In genomic region chr1:8604041-8604942, GRCh38 we compare ENCODE assay signal across 8 cellular contexts.
A peak's percentile ranks its signal among the peaks of the same experiment; 100 is the strongest.
DNase-seq lines count a peak whose midpoint lies in the region; ATAC-seq and TF ChIP-seq lines count a peak whose summit lies in the region.

No MANE protein-coding gene starts in this region.

- no peak overlapping the region for H2AFZ ChIP-seq in GM23338

- no peak overlapping the region for H3K4me3 ChIP-seq in GM23338

- H3F3A ChIP-seq in GM23338 (replicated peaks; ENCODE audit: low read depth) = no peaks in the 10 kb centered on the region

- TF ChIP-seq CTCF in GM23338 (conservative IDR thresholded peaks at IDR 0.05; ENCODE audit: low read depth in 2 of 2) (no peak), progenitor cell of endocrine pancreas (IDR thresholded peaks at IDR 0.05; ENCODE audit: unreplicated experiment) (no peak), osteocyte (IDR thresholded peaks at IDR 0.05) (no peak)

- peaks cover 38% of the 10 kb centered on the region for H3K4me1 Mint-ChIP-seq in GM23338
- H3K4me1 Mint-ChIP-seq in T-helper 17 cell = peaks cover 18% of the 10 kb centered on the region
- H3K4me1 Mint-ChIP-seq in progenitor cell of endocrine pancreas (ENCODE audit: low read depth) = peaks cover 36% of the 10 kb centered on the region
- H3K4me1 Mint-ChIP-seq in osteocyte (ENCODE audit: unreplicated experiment) = peaks cover 3% of the 10 kb centered on the region

- H3K27ac ChIP-seq in GM23338 (ENCODE audit: low read depth) = peak overlapping the region; percentile 55; the same call in 1 of the 2 replicates

- peaks cover 18% of the 10 kb centered on the region for H3K4me1 ChIP-seq in GM23338 (ENCODE audit: insufficient read depth)

- H3K9me2 ChIP-seq in GM23338 (ENCODE audit: insufficient read depth) = no peaks in the 10 kb centered on the region

- peaks cover 14% of the 10 kb centered on the region for H4K20me1 ChIP-seq in GM23338 (replicated peaks; ENCODE audit: insufficient read depth)

- H3K36me3 Mint-ChIP-seq in GM23338 (ENCODE audit: low read depth) (peaks cover 7% of the 10 kb centered on the region), T-helper 17 cell (ENCODE audit: low read depth) (no peaks in the 10 kb centered on the region), progenitor cell of endocrine pancreas (ENCODE audit: insufficient read depth) (peaks cover 7% of the 10 kb centered on the region), osteocyte (ENCODE audit: unreplicated experiment) (peaks cover 4% of the 10 kb centered on the region)

- no peaks in the 10 kb centered on the region for H3K9me3 ChIP-seq in T-helper 17 cell (ENCODE audit: control insufficient read depth, low read length, poor library complexity, severe bottlenecking)

- ATAC-seq in GM18508 (IDR thresholded peaks at IDR 0.05; ENCODE audit: insufficient read depth, unreplicated experiment) (peak; percentile 67), GM23338 (peak; percentile 55), T-helper 17 cell (peak; percentile 59), esophagus mucosa (no peak)

- DNase-seq in GM23338 (ENCODE audit: low spot score) = no peak
- no peak for DNase-seq in T-helper 17 cell
- no peak for DNase-seq in progenitor cell of endocrine pancreas (ENCODE audit: low spot score, unreplicated experiment)
- no peak for DNase-seq in SHP77 (lab: John Stamatoyannopoulos, UW)
- no peak for DNase-seq in germinal center (ENCODE audit: low spot score)
- DNase-seq in osteocyte (ENCODE audit: extremely low spot score, unreplicated experiment) = no peak

- no peaks in the 10 kb centered on the region for H3K36me3 ChIP-seq in GM23338 (ENCODE audit: insufficient read depth)

- H3K9me3 Mint-ChIP-seq in GM23338 = no peaks in the 10 kb centered on the region; the same call in 2 of the 3 replicates
- H3K9me3 Mint-ChIP-seq in progenitor cell of endocrine pancreas (ENCODE audit: low read depth) = no peaks in the 10 kb centered on the region
- no peaks in the 10 kb centered on the region for H3K9me3 Mint-ChIP-seq in osteocyte (ENCODE audit: unreplicated experiment)

- H3K27me3 Mint-ChIP-seq in GM23338 (ENCODE audit: insufficient read depth, low read depth, poor library complexity) = peaks cover 10% of the 10 kb centered on the region
- no peaks in the 10 kb centered on the region for H3K27me3 Mint-ChIP-seq in T-helper 17 cell
- no peaks in the 10 kb centered on the region for H3K27me3 Mint-ChIP-seq in progenitor cell of endocrine pancreas
- H3K27me3 Mint-ChIP-seq in osteocyte (ENCODE audit: unreplicated experiment) = no peaks in the 10 kb centered on the region

- H3K27me3 ChIP-seq in GM23338 (ENCODE audit: insufficient read depth) = no peaks in the 10 kb centered on the region

- H3K27ac Mint-ChIP-seq in GM23338 (no peak overlapping the region), T-helper 17 cell (peak overlapping the region; percentile 74), progenitor cell of endocrine pancreas (peak overlapping the region; percentile 73), osteocyte (ENCODE audit: unreplicated experiment) (no peak overlapping the region)

- H3K79me2 ChIP-seq in GM23338 (replicated peaks; ENCODE audit: insufficient read depth) = peaks cover 91% of the 10 kb centered on the region

- H3K4me3 Mint-ChIP-seq in GM23338 (no peak overlapping the region), T-helper 17 cell (peak overlapping the region; percentile 67), progenitor cell of endocrine pancreas (ENCODE audit: low read depth) (no peak overlapping the region), osteocyte (ENCODE audit: unreplicated experiment) (no peak overlapping the region)

- H3K4me2 ChIP-seq in GM23338 = no peak overlapping the region

TF ChIP-seq in GM23338, 12 proteins besides CTCF, POLR2A, EP300 and RAD21 (continues in another document):
- TF ChIP-seq ZNF331 (CRISPR knock-in tag; IDR thresholded peaks at IDR 0.05; ENCODE audit: low read depth) (no peak), CREB1 (CRISPR knock-in tag; IDR thresholded peaks at IDR 0.05; ENCODE audit: low read depth) (no peak), REST (IDR thresholded peaks at IDR 0.05; ENCODE audit: unreplicated experiment) (no peak), EZH2phosphoT487 (IDR thresholded peaks at IDR 0.05; ENCODE audit: unreplicated experiment) (no peak), NANOG (IDR thresholded peaks at IDR 0.05; ENCODE audit: borderline replicate concordance) (no peak), POLR2AphosphoS5 (IDR thresholded peaks at IDR 0.05; ENCODE audit: low read depth) (no peak), ZNF114 (CRISPR knock-in tag; IDR thresholded peaks at IDR 0.05) (no peak)
- TF ChIP-seq, protein P1, sequence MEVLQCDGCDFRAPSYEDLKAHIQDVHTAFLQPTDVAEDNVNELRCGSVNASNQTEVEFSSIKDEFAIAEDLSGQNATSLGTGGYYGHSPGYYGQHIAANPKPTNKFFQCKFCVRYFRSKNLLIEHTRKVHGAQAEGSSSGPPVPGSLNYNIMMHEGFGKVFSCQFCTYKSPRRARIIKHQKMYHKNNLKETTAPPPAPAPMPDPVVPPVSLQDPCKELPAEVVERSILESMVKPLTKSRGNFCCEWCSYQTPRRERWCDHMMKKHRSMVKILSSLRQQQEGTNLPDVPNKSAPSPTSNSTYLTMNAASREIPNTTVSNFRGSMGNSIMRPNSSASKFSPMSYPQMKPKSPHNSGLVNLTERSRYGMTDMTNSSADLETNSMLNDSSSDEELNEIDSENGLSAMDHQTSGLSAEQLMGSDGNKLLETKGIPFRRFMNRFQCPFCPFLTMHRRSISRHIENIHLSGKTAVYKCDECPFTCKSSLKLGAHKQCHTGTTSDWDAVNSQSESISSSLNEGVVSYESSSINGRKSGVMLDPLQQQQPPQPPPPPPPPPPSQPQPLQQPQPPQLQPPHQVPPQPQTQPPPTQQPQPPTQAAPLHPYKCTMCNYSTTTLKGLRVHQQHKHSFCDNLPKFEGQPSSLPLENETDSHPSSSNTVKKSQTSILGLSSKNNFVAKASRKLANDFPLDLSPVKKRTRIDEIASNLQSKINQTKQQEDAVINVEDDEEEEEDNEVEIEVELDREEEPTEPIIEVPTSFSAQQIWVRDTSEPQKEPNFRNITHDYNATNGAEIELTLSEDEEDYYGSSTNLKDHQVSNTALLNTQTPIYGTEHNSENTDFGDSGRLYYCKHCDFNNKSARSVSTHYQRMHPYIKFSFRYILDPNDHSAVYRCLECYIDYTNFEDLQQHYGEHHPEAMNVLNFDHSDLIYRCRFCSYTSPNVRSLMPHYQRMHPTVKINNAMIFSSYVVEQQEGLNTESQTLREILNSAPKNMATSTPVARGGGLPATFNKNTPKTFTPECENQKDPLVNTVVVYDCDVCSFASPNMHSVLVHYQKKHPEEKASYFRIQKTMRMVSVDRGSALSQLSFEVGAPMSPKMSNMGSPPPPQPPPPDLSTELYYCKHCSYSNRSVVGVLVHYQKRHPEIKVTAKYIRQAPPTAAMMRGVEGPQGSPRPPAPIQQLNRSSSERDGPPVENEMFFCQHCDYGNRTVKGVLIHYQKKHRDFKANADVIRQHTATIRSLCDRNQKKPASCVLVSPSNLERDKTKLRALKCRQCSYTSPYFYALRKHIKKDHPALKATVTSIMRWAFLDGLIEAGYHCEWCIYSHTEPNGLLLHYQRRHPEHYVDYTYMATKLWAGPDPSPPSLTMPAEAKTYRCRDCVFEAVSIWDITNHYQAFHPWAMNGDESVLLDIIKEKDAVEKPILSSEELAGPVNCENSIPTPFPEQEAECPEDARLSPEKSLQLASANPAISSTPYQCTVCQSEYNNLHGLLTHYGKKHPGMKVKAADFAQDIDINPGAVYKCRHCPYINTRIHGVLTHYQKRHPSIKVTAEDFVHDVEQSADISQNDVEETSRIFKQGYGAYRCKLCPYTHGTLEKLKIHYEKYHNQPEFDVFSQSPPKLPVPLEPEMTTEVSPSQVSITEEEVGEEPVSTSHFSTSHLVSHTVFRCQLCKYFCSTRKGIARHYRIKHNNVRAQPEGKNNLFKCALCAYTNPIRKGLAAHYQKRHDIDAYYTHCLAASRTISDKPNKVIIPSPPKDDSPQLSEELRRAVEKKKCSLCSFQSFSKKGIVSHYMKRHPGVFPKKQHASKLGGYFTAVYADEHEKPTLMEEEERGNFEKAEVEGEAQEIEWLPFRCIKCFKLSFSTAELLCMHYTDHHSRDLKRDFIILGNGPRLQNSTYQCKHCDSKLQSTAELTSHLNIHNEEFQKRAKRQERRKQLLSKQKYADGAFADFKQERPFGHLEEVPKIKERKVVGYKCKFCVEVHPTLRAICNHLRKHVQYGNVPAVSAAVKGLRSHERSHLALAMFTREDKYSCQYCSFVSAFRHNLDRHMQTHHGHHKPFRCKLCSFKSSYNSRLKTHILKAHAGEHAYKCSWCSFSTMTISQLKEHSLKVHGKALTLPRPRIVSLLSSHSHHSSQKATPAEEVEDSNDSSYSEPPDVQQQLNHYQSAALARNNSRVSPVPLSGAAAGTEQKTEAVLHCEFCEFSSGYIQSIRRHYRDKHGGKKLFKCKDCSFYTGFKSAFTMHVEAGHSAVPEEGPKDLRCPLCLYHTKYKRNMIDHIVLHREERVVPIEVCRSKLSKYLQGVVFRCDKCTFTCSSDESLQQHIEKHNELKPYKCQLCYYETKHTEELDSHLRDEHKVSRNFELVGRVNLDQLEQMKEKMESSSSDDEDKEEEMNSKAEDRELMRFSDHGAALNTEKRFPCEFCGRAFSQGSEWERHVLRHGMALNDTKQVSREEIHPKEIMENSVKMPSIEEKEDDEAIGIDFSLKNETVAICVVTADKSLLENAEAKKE (CRISPR knock-in tag; IDR thresholded peaks at IDR 0.05) = no peak

Comparison
In these comparisons a context has a peak if more than half of its experiments do, and no peak if none do; other contexts are left out.
1. H3K27ac Mint-ChIP-seq: peak in T-helper 17 cell (single experiment) and progenitor cell of endocrine pancreas (single experiment); none in GM23338 (single experiment) and osteocyte (single experiment).